Comparison of ENCODE assay signal across 8 cellular contexts in genomic region chr7:105015631-105015965, GRCh38. TPM values are rescaled to one million over a fixed set of nuclear protein-coding genes. Genes with fewer than 3 reads are reported as not detected.
DNase-seq lines count a peak whose midpoint lies in the region; ATAC-seq, FAIRE-seq and TF ChIP-seq lines count a peak whose summit lies in the region.

No MANE protein-coding gene starts in this region.

- H3K79me1 ChIP-seq in IMR-90 (ENCODE audit: low read depth in 1 of 2, low read length in 2 of 2), result peaks cover 0 to 14% of the 10 kb centered on the region in 2 experiments; a peak in 2 of 4 replicates

- peak overlapping the region; percentile 99 to 100 (median 100) for H3K27ac Mint-ChIP-seq in naive thymus-derived CD4-positive, alpha-beta T cell

- BruUV-seq in IMR-90 (replicated peaks; lab: Mats Ljungman, UMichigan), result no TSS peak

- H3K4ac ChIP-seq in IMR-90 (ENCODE audit: low read depth, low read length), result peak overlapping the region; percentile 95; the same call in 1 of the 2 replicates

- dilution Hi-C loops in IMR-90 (cut with HindIII; ENCODE audit: low sequenced_read_pairs, unreplicated experiment), result no loop called here

- H3K9me3 Mint-ChIP-seq in naive thymus-derived CD4-positive, alpha-beta T cell, result peaks cover 0 to 14% (median 0%) of the 10 kb centered on the region in 11 donors

- peak overlapping the region; percentile 100 for H3K9ac ChIP-seq in IMR-90 (ENCODE audit: low read depth, low read length)

- POLR2A ChIA-PET in IMR-90 (lab: Charles Lee; ENCODE audit: unreplicated experiment), result interaction anchor here (0.6 kb wide), 1 partner anchor 37 kb away, joined by 5 read pairs; no protein-coding TSS in a partner anchor
- POLR2A ChIA-PET in naive thymus-derived CD4-positive, alpha-beta T cell (lab: Charles Lee), result interaction anchor here (0.9 to 15.5 kb wide), 16 partner anchors 9 to 1096 kb away, joined by 3 to 639 read pairs (median 9); partner anchors contain the start of gene SYPL1

- peaks cover 2% of the 10 kb centered on the region; the same call in 1 of the 2 replicates for H3K9me1 ChIP-seq in IMR-90 (ENCODE audit: insufficient read depth, low read length)

- peaks cover 0 to 8% (median 0%) of the 10 kb centered on the region in 5 donors for H3K27me3 Mint-ChIP-seq in naive thymus-derived CD4-positive, alpha-beta T cell

- H3K4me1 ChIP-seq in IMR-90 (ENCODE audit: control insufficient read depth, insufficient read depth, low read length), result peaks cover 1% of the 10 kb centered on the region; the same call in 1 of the 2 replicates
- peaks cover 4 to 16% of the 10 kb centered on the region in 2 donors for H3K4me1 ChIP-seq in naive thymus-derived CD4-positive, alpha-beta T cell (ENCODE audit: control insufficient read depth in 2 of 2, insufficient read depth in 2 of 2, low read length in 2 of 2)

- peaks cover 16 to 49% (median 40%) of the 10 kb centered on the region in 7 donors for H3K4me1 Mint-ChIP-seq in naive thymus-derived CD4-positive, alpha-beta T cell

- H3K18ac ChIP-seq in IMR-90 (ENCODE audit: low read depth, low read length), result peak overlapping the region; percentile 30; the same call in 1 of the 2 replicates

- H3K4me3 Mint-ChIP-seq in naive thymus-derived CD4-positive, alpha-beta T cell, result peak overlapping the region; percentile 96 to 100 (median 98)

- H2AK9ac ChIP-seq in IMR-90 (replicated peaks; ENCODE audit: low read depth, low read length, poor library complexity), result peak overlapping the region; percentile 100

- H2BK15ac ChIP-seq in IMR-90 (ENCODE audit: low read depth, low read length), result no peak overlapping the region; the same call in 2 of the 3 replicates

- peak; percentile 47 for DNase-seq in D341Med (ENCODE audit: low spot score)
- peak; percentile 41 for DNase-seq in IMR-90
- DNase-seq in T-helper 22 cell (ENCODE audit: low read depth), result peak; percentile 15
- DNase-seq in epithelial cell of esophagus (ENCODE audit: low read depth), result peak; percentile 39
- peak in 6 of 9 donors; percentile 32 to 50 (median 39) for DNase-seq in naive thymus-derived CD4-positive, alpha-beta T cell
- no peak for DNase-seq in RCC 7860 (ENCODE audit: low spot score)

- CTCF ChIA-PET in IMR-90 (lab: Yijun Ruan, JAX), result interaction anchor here (0.7 to 1.4 kb wide), 2 partner anchors 36 to 1618 kb away, joined by 3 read pairs; no protein-coding TSS in a partner anchor
- CTCF ChIA-PET in naive thymus-derived CD4-positive, alpha-beta T cell (lab: Charles Lee), result interaction anchor here (0.9 to 5.7 kb wide), 6 partner anchors 10 to 42 kb away, joined by 3 to 54 read pairs (median 5); no protein-coding TSS in a partner anchor

- H4K8ac ChIP-seq in IMR-90 (ENCODE audit: low read depth in 2 of 2, low read length in 2 of 2), result peak overlapping the region; percentile 98 to 100

- TF ChIP-seq CTCF in IMR-90 (conservative IDR thresholded peaks at IDR 0.05; ENCODE audit: low read depth, low read length), result no peak
- no peak for TF ChIP-seq CTCF in epithelial cell of esophagus (IDR thresholded peaks at IDR 0.05; ENCODE audit: insufficient read depth, low read depth, low read length, missing control alignments)

- peaks cover 0 to 27% (median 2%) of the 10 kb centered on the region in 5 donors for H3K36me3 Mint-ChIP-seq in naive thymus-derived CD4-positive, alpha-beta T cell

- H3K36me3 ChIP-seq in IMR-90 (ENCODE audit: control insufficient read depth, insufficient read depth, low read length), result no peaks in the 10 kb centered on the region
- H3K36me3 ChIP-seq in naive thymus-derived CD4-positive, alpha-beta T cell (ENCODE audit: control insufficient read depth in 2 of 3, insufficient read depth in 3 of 3, low read length in 3 of 3), result peaks cover 0 to 18% (median 0%) of the 10 kb centered on the region in 3 experiments

- no peak for TF ChIP-seq RAD21 in IMR-90 (IDR thresholded peaks at IDR 0.05; ENCODE audit: low read length)

- peak overlapping the region; percentile 92 for H3K4me3 ChIP-seq in IMR-90 (ENCODE audit: insufficient read depth, low read depth, low read length)
- peak overlapping the region; percentile 96 for H3K4me3 ChIP-seq in epithelial cell of esophagus (ENCODE audit: low read length)
- peak overlapping the region; percentile 77 for H3K4me3 ChIP-seq in naive thymus-derived CD4-positive, alpha-beta T cell (ENCODE audit: low read length)

- H4K91ac ChIP-seq in IMR-90 (ENCODE audit: insufficient read depth, low read depth, low read length), result peak overlapping the region; percentile 98

- H2BK5ac ChIP-seq in IMR-90 (ENCODE audit: low read depth, low read length, poor library complexity, severe bottlenecking), result peak overlapping the region; percentile 96

- peak overlapping the region; percentile 97; the same call in 1 of the 2 replicates for H3K23ac ChIP-seq in IMR-90 (ENCODE audit: low read depth, low read length)

- intact Hi-C loops in IMR-90 (cut with micrococcal nuclease), result loop anchor here (2.0 to 5.0 kb wide), 2 partner anchors 42 to 53 kb away; no protein-coding TSS in a partner anchor
- intact Hi-C loops in naive thymus-derived CD4-positive, alpha-beta T cell (cut with micrococcal nuclease), result loop anchor here (1.0 to 10.0 kb wide), 4 partner anchors 10 to 1671 kb away; partner anchors contain the start of genes DNAJC2 (in 1 of the 2) and PSMC2 (in 1 of the 2)

- H4K5ac ChIP-seq in IMR-90 (ENCODE audit: low read depth, low read length), result peak overlapping the region; percentile 65

- no peak for FAIRE-seq in RCC 7860 (lab: Jason Lieb, UNC)

- no peak overlapping the region for H2BK20ac ChIP-seq in IMR-90 (ENCODE audit: low read depth, low read length)

- H2BK120ac ChIP-seq in IMR-90 (ENCODE audit: low read depth, low read length), result no peak overlapping the region; the same call in 1 of the 2 replicates

- peak overlapping the region; percentile 98 for H3K14ac ChIP-seq in IMR-90 (replicated peaks; ENCODE audit: low read depth, low read length)

- H3K27ac ChIP-seq in IMR-90 (ENCODE audit: insufficient read depth, low read length), result peak overlapping the region; percentile 100; the same call in 1 of the 2 replicates
- peak overlapping the region; percentile 97 for H3K27ac ChIP-seq in naive thymus-derived CD4-positive, alpha-beta T cell (ENCODE audit: low read depth, low read length)

- peak overlapping the region; percentile 99 for H3K56ac ChIP-seq in IMR-90 (ENCODE audit: extremely low read depth, insufficient read depth, low read length)

- no peaks in the 10 kb centered on the region for H3K27me3 ChIP-seq in IMR-90 (ENCODE audit: control insufficient read depth, insufficient read depth, low read length)
- no peaks in the 10 kb centered on the region for H3K27me3 ChIP-seq in naive thymus-derived CD4-positive, alpha-beta T cell (ENCODE audit: control insufficient read depth in 2 of 2, insufficient read depth in 2 of 2, low read length in 2 of 2)

- in situ Hi-C loops in IMR-90 (cut with MboI; ENCODE audit: low sequenced_read_pairs), result no loop called here

- 0% methylated on average over 2 of the region's 6 CpGs; no CpG with 5 or more reads in 1 of the 2 experiments for WGBS in IMR-90 (ENCODE audit: extremely low coverage in 2 of 2, insufficient read length in 1 of 2), 2 experiments

- ATAC-seq in IMR-90 (ENCODE audit: low read depth) (no peak), GM18873 (IDR thresholded peaks at IDR 0.05; ENCODE audit: low FRiP score, unreplicated experiment) (no peak), GM21723 (IDR thresholded peaks at IDR 0.05; ENCODE audit: unreplicated experiment) (no peak)
- no peak for ATAC-seq in naive thymus-derived CD4-positive, alpha-beta T cell

- peaks cover 47% of the 10 kb centered on the region for H4K20me1 ChIP-seq in IMR-90 (ENCODE audit: insufficient read depth, low read length)

- H2AK5ac ChIP-seq in IMR-90 (ENCODE audit: low read depth, low read length), result no peak overlapping the region

- H3K4me2 ChIP-seq in IMR-90 (ENCODE audit: low read depth, low read length), result peak overlapping the region; percentile 77

- TF ChIP-seq POLR2A in IMR-90 (IDR thresholded peaks at IDR 0.05; ENCODE audit: low read depth, low read length), result no peak

- no peak overlapping the region for H2AFZ ChIP-seq in IMR-90 (replicated peaks; ENCODE audit: low read length, poor library complexity)

- H3K9me3 ChIP-seq in IMR-90 (ENCODE audit: control insufficient read depth, insufficient read depth, low read length), result no peaks in the 10 kb centered on the region
- no peaks in the 10 kb centered on the region for H3K9me3 ChIP-seq in naive thymus-derived CD4-positive, alpha-beta T cell (ENCODE audit: control insufficient read depth in 2 of 3, low read length in 3 of 3)

TF ChIP-seq in IMR-90, 13 proteins besides CTCF, POLR2A, EP300 and RAD21:
- TF ChIP-seq ELK1 (IDR thresholded peaks at IDR 0.05; ENCODE audit: borderline replicate concordance, low read depth, low read length) (no peak), FOS (IDR thresholded peaks at IDR 0.05; ENCODE audit: low read depth, low read length) (no peak), USF2 (IDR thresholded peaks at IDR 0.05; ENCODE audit: low read depth, low read length) (no peak), CEBPB (IDR thresholded peaks at IDR 0.05; ENCODE audit: low read depth, low read length) (no peak), RCOR1 (IDR thresholded peaks at IDR 0.05; ENCODE audit: insufficient replicate concordance, low read length) (no peak), RFX5 (IDR thresholded peaks at IDR 0.05; ENCODE audit: low read depth, low read length) (no peak)

RNA-seq across cellular contexts. Expression of gene KMT2E, which starts 1.6 kb away (rescaled TPM):
- 79.2 and 83.3 TPM in 2 replicates for total RNA-seq in IMR-90 (2012; rRNA removed)
- polyA plus RNA-seq in IMR-90 (2012; rRNA removed), result 12.9 and 16.8 TPM in 2 replicates
- polyA plus RNA-seq in IMR-90 (2012; cell fraction: cytosol; rRNA removed), result 5.3 and 7.7 TPM in 2 replicates
- polyA plus RNA-seq in IMR-90 (2012; cell fraction: nucleus; rRNA removed; ENCODE audit: low replicate concordance), result 7.4 and 30.8 TPM in 2 replicates
- total RNA-seq in naive thymus-derived CD4-positive, alpha-beta T cell, result 100 to 1,000 TPM; 129 to 221 (median 186) TPM
- polyA plus RNA-seq in naive thymus-derived CD4-positive, alpha-beta T cell, result 100 to 1,000 TPM; 195 to 221 TPM
